Comparison of ENCODE assay signal across 8 cellular contexts in the genomic region with DNA sequence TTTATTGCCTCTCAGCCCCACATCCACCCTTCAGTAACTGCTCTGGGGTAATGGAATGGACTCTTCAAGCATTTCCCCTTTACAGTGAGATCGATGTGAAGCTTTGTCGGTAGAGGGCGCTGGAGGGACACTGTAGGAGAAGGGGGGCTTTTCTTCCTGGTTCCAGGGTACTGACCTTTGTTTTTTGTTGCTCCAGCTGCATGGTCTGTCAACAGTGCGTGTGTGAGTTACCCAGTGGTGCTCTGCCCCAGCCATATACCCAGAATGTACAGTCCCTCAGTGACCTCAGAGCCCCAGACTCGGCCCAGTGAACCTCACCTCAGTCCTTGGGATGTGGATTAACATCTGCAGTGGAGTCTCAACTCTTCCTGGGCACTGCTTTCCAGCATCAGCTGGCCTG.
A peak's percentile ranks its signal among the peaks of the same experiment; 100 is the strongest.
DNase-seq lines count a peak whose midpoint lies in the region; ATAC-seq and TF ChIP-seq lines count a peak whose summit lies in the region.

No MANE protein-coding gene starts in this region.

- no peaks in the 10 kb centered on the region for H3K36me3 Mint-ChIP-seq in effector memory CD8-positive, alpha-beta T cell (ENCODE audit: insufficient read depth)

- TF ChIP-seq POLR2A in tibial nerve (IDR thresholded peaks at IDR 0.05), result no peak

- H3K9me3 Mint-ChIP-seq in effector memory CD8-positive, alpha-beta T cell, result no peaks in the 10 kb centered on the region

- no peak for TF ChIP-seq EP300 in tibial nerve (IDR thresholded peaks at IDR 0.05)

- H3K27ac Mint-ChIP-seq in effector memory CD8-positive, alpha-beta T cell, result no peak overlapping the region

- peaks cover 31 to 52% of the 10 kb centered on the region in 2 donors for H3K27me3 Mint-ChIP-seq in effector memory CD8-positive, alpha-beta T cell

- ATAC-seq in effector memory CD8-positive, alpha-beta T cell (replicated peaks), result no peak

- H4K8ac ChIP-seq in mesendoderm (ENCODE audit: low read depth, low read length), result no peak overlapping the region

- no peaks in the 10 kb centered on the region for H3K4me1 Mint-ChIP-seq in effector memory CD8-positive, alpha-beta T cell (ENCODE audit: low read depth in 2 of 2)

- H3K56ac ChIP-seq in mesendoderm (ENCODE audit: low read length), result peak overlapping the region; percentile 1

- peak; percentile 28 for DNase-seq in NK-92 treated with Interleukin-12 subunit alpha and Interleukin-12 subunit beta, amount 100 ng/mL, for 24 hours (lab: John Stamatoyannopoulos, UW)
- DNase-seq in NK-92 (lab: John Stamatoyannopoulos, UW; ENCODE audit: unreplicated experiment), result no peak
- peak; percentile 41 for DNase-seq in Jurkat, Clone E6-1 (ENCODE audit: low read depth, low spot score)
- DNase-seq in SJSA1 (ENCODE audit: low read depth in 1 of 2, low spot score in 2 of 2), result peak; percentile 79 to 85
- DNase-seq in effector memory CD8-positive, alpha-beta T cell, result peak; percentile 7 to 14 (median 9)
- DNase-seq in mesendoderm, result peak; percentile 91
- peak in 1 of 2 donors; percentile 63 for DNase-seq in tibial nerve (ENCODE audit: low spot score in 2 of 2)
- no peak for DNase-seq in 8988T

- no peak overlapping the region for H3K9ac ChIP-seq in mesendoderm (ENCODE audit: low read length)

- WGBS in mesendoderm (ENCODE audit: extremely low coverage, insufficient coverage, low lambda C conversion rate), result no CpG with 5 or more reads among the region's 5 CpGs
- 24 to 37% methylated on average over 5 of the region's 5 CpGs for WGBS in tibial nerve, 2 donors

- no peak overlapping the region for H3K18ac ChIP-seq in mesendoderm (ENCODE audit: low read length)

- H3K4me3 ChIP-seq in Jurkat, Clone E6-1 (ENCODE audit: low read length), result no peak overlapping the region
- H3K4me3 ChIP-seq in SJSA1 (no peak overlapping the region), mesendoderm (ENCODE audit: low read length) (no peak overlapping the region), tibial nerve (no peak overlapping the region)

- no peak overlapping the region for H2BK15ac ChIP-seq in mesendoderm (replicated peaks; ENCODE audit: low read depth)

- H3K4me1 ChIP-seq in SJSA1 (replicated peaks) (peaks cover 11% of the 10 kb centered on the region), mesendoderm (ENCODE audit: control insufficient read depth, low read depth, low read length) (peaks cover 20% of the 10 kb centered on the region), tibial nerve (peaks cover 0 to 7% (median 0%) of the 10 kb centered on the region in 4 donors)

- H3K4me2 ChIP-seq in mesendoderm (ENCODE audit: low read length), result no peak overlapping the region

- no peak overlapping the region for H2BK120ac ChIP-seq in mesendoderm (ENCODE audit: low read depth, low read length)

- no peak overlapping the region for H3K4me3 Mint-ChIP-seq in effector memory CD8-positive, alpha-beta T cell

- no peak overlapping the region for H2BK5ac ChIP-seq in mesendoderm (ENCODE audit: low read length)

- no peak overlapping the region for H3K23ac ChIP-seq in mesendoderm (ENCODE audit: low read length)

- H3K4ac ChIP-seq in mesendoderm (ENCODE audit: low read depth, low read length), result no peak overlapping the region

- H3K27ac ChIP-seq in SJSA1 (no peak overlapping the region), mesendoderm (ENCODE audit: low read depth, low read length) (no peak overlapping the region), tibial nerve (no peak overlapping the region)

- H2AK5ac ChIP-seq in mesendoderm (ENCODE audit: low read length), result no peak overlapping the region

- no peaks in the 10 kb centered on the region for H3K79me2 ChIP-seq in mesendoderm (ENCODE audit: control insufficient read depth, insufficient read depth, low read length)

- H3K79me1 ChIP-seq in mesendoderm (ENCODE audit: low read length), result no peaks in the 10 kb centered on the region

- H3K36me3 ChIP-seq in SJSA1, result no peaks in the 10 kb centered on the region
- no peaks in the 10 kb centered on the region for H3K36me3 ChIP-seq in mesendoderm (ENCODE audit: control insufficient read depth, insufficient read depth, low read length)
- no peaks in the 10 kb centered on the region for H3K36me3 ChIP-seq in tibial nerve

- no peaks in the 10 kb centered on the region; the same call in 1 of the 2 replicates for H3K9me3 ChIP-seq in SJSA1 (replicated peaks)
- H3K9me3 ChIP-seq in tibial nerve, result no peaks in the 10 kb centered on the region

- peak; percentile 41 to 52 (median 47) for TF ChIP-seq CTCF in tibial nerve (IDR thresholded peaks at IDR 0.05)

- no peaks in the 10 kb centered on the region for H3K27me3 ChIP-seq in SJSA1 (replicated peaks)
- H3K27me3 ChIP-seq in mesendoderm (ENCODE audit: insufficient read depth, low read length, poor library complexity), result no peaks in the 10 kb centered on the region
- no peaks in the 10 kb centered on the region for H3K27me3 ChIP-seq in tibial nerve

- H4K5ac ChIP-seq in mesendoderm (ENCODE audit: low read length), result no peak overlapping the region

Comparison
In these comparisons a context has a peak if more than half of its experiments do, and no peak if none do; other contexts are left out.
1. DNase-seq: peak in NK-92 treated with Interleukin-12 subunit alpha and Interleukin-12 subunit beta, amount 100 ng/mL, for 24 hours (single experiment), Jurkat, Clone E6-1 (single experiment), SJSA1 (2 of 2), effector memory CD8-positive, alpha-beta T cell (3 of 3) and mesendoderm (single experiment); none in NK-92 (single experiment) and 8988T (single experiment).